In genomic region chr17:7237266-7237760, GRCh38 we compare ENCODE assay signal across 8 cellular contexts. TPM values are rescaled to one million over a fixed set of nuclear protein-coding genes. Genes with fewer than 3 reads are reported as not detected.
A peak's percentile ranks its signal among the peaks of the same experiment; 100 is the strongest.
DNase-seq lines count a peak whose midpoint lies in the region; ATAC-seq and TF ChIP-seq lines count a peak whose summit lies in the region.

No MANE protein-coding gene starts in this region.

- peak overlapping the region; percentile 99 for H3K4me3 ChIP-seq in astrocyte of the cerebellum (ENCODE audit: low read depth, low read length)
- H3K4me3 ChIP-seq in right lobe of liver = peak overlapping the region; percentile 94 to 96 (median 94)
- peak overlapping the region; percentile 80 for H3K4me3 ChIP-seq in thymus (ENCODE audit: low read length)

- intact Hi-C loops in right lobe of liver (cut with DNase I) = no loop called here

- peak overlapping the region; percentile 87 for H3K27ac Mint-ChIP-seq in activated T-cell treated with anti-CD3 and anti-CD28 coated beads, Interleukin-2, amount 50 U/mL, for 24 hours

- H3K9me3 ChIP-seq in right lobe of liver (no peaks in the 10 kb centered on the region), thymus (ENCODE audit: control insufficient read depth) (no peaks in the 10 kb centered on the region)

- 31% methylated on average over 4 of the region's 6 CpGs for WGBS in right lobe of liver (ENCODE audit: insufficient coverage, low coverage, low lambda C conversion rate, missing lambda C conversion rate)
- 45% methylated on average over 6 of the region's 6 CpGs for WGBS in thymus

- no peaks in the 10 kb centered on the region for H3K27me3 ChIP-seq in right lobe of liver
- no peaks in the 10 kb centered on the region for H3K27me3 ChIP-seq in thymus (ENCODE audit: control insufficient read depth, insufficient read depth)

- in situ Hi-C loops in astrocyte of the cerebellum (cut with HindIII; ENCODE audit: low sequenced_read_pairs) = no loop called here

- H3K36me3 Mint-ChIP-seq in activated T-cell treated with anti-CD3 and anti-CD28 coated beads, Interleukin-2, amount 50 U/mL, for 24 hours (ENCODE audit: low read depth) = peaks cover 80% of the 10 kb centered on the region

- H3K9me3 Mint-ChIP-seq in activated T-cell treated with anti-CD3 and anti-CD28 coated beads, Interleukin-2, amount 50 U/mL, for 24 hours = no peaks in the 10 kb centered on the region

- TF ChIP-seq CTCF in astrocyte of the cerebellum (IDR thresholded peaks at IDR 0.05; ENCODE audit: low read depth, low read length, missing control alignments) = no peak
- no peak for TF ChIP-seq CTCF in right lobe of liver (IDR thresholded peaks at IDR 0.05)

- H3K27ac ChIP-seq in right lobe of liver (peak overlapping the region; percentile 44 to 82 (median 75)), thymus (ENCODE audit: low read depth) (peak overlapping the region; percentile 97)

- H3K4me3 Mint-ChIP-seq in activated T-cell treated with anti-CD3 and anti-CD28 coated beads, Interleukin-2, amount 50 U/mL, for 24 hours = peak overlapping the region; percentile 98

- H3K4me1 ChIP-seq in right lobe of liver = peaks cover 0 to 38% (median 11%) of the 10 kb centered on the region in 4 donors
- H3K4me1 ChIP-seq in thymus (ENCODE audit: control insufficient read depth, insufficient read depth, low read length) = peaks cover 37% of the 10 kb centered on the region

- H3K27me3 Mint-ChIP-seq in activated T-cell treated with anti-CD3 and anti-CD28 coated beads, Interleukin-2, amount 50 U/mL, for 24 hours = no peaks in the 10 kb centered on the region

- H3K36me3 ChIP-seq in right lobe of liver (peaks cover 3 to 16% (median 8%) of the 10 kb centered on the region in 4 donors), thymus (ENCODE audit: control insufficient read depth, insufficient read depth) (peaks cover 28% of the 10 kb centered on the region)

- DNase-seq in activated T-cell treated with anti-CD3 and anti-CD28 coated beads, Interleukin-2, amount 50 U/mL, for 24 hours = no peak
- no peak for DNase-seq in activated T-cell treated with anti-CD3 and anti-CD28 coated beads, Interleukin-2, amount 50 U/mL, for 48 hours
- no peak for DNase-seq in astrocyte of the cerebellum (ENCODE audit: low read depth)
- DNase-seq in right lobe of liver = no peak
- no peak for DNase-seq in NCI-H446 (lab: John Stamatoyannopoulos, UW)

- ATAC-seq in right lobe of liver (no peak), HG03095 (IDR thresholded peaks at IDR 0.05; ENCODE audit: unreplicated experiment) (no peak), HG02642 (IDR thresholded peaks at IDR 0.05; ENCODE audit: poor library complexity, unreplicated experiment) (no peak)

- TF ChIP-seq POLR2A in right lobe of liver (IDR thresholded peaks at IDR 0.05) = no peak

- peaks cover 65% of the 10 kb centered on the region for H3K4me1 Mint-ChIP-seq in activated T-cell treated with anti-CD3 and anti-CD28 coated beads, Interleukin-2, amount 50 U/mL, for 24 hours (ENCODE audit: low read depth)

RNA-seq across cellular contexts. Expression of gene PHF23, which starts 1.9 kb away (rescaled TPM):
- total RNA-seq in right lobe of liver = 10 to 100 TPM; 16.0 to 24.3 (median 18.2) TPM
- polyA plus RNA-seq in thymus = 47.5 TPM

RNA-seq across cellular contexts. Expression of gene DVL2, which starts 3.0 kb away (rescaled TPM):
- total RNA-seq in right lobe of liver = 10 to 100 TPM in 4 of 6 experiments, 1 to 10 TPM in 2; 9.6 to 13.5 (median 12.8) TPM
- 26.6 TPM for polyA plus RNA-seq in thymus

RNA-seq across cellular contexts. Expression of gene GABARAP, which starts 4.9 kb away (rescaled TPM):
- 100 to 1,000 TPM; 238 to 330 (median 244) TPM for total RNA-seq in right lobe of liver
- 846 TPM for polyA plus RNA-seq in thymus

RNA-seq across cellular contexts. Expression of gene CTDNEP1, which starts 14.2 kb away (rescaled TPM):
- 10 to 100 TPM; 25.9 to 34.6 (median 31.9) TPM for total RNA-seq in right lobe of liver
- polyA plus RNA-seq in thymus = 79.7 TPM

RNA-seq across cellular contexts. Expression of gene ELP5, which starts 14.7 kb away (rescaled TPM):
- 10 to 100 TPM; 14.2 to 29.6 (median 22.9) TPM for total RNA-seq in right lobe of liver
- 35.9 TPM for polyA plus RNA-seq in thymus
